ENCODE assay signal across 8 cellular contexts in genomic region chr17:76179496-76180467, GRCh38. TPM values are rescaled to one million over a fixed set of nuclear protein-coding genes. Genes with fewer than 3 reads are reported as not detected.
A peak's percentile ranks its signal among the peaks of the same experiment; 100 is the strongest.
DNase-seq lines count a peak whose midpoint lies in the region; ATAC-seq and TF ChIP-seq lines count a peak whose summit lies in the region.

No MANE protein-coding gene starts in this region.

- peak; percentile 70 for ATAC-seq in CD8-positive, alpha-beta T cell
- ATAC-seq in HG03460 (IDR thresholded peaks at IDR 0.05; ENCODE audit: unreplicated experiment) = peak; percentile 54
- no peak for ATAC-seq in WTC11
- ATAC-seq in foreskin keratinocyte = no peak
- ATAC-seq in HG03442 (IDR thresholded peaks at IDR 0.05; ENCODE audit: unreplicated experiment) = no peak
- ATAC-seq in HG03025 (IDR thresholded peaks at IDR 0.05; ENCODE audit: low FRiP score, unreplicated experiment) = no peak

- no peaks in the 10 kb centered on the region for H3K36me3 ChIP-seq in CD8-positive, alpha-beta T cell (ENCODE audit: insufficient read depth, low read length)

- peaks cover 68% of the 10 kb centered on the region for H3K4me1 Mint-ChIP-seq in CD8-positive, alpha-beta T cell (ENCODE audit: low read depth)
- peaks cover 17% of the 10 kb centered on the region for H3K4me1 Mint-ChIP-seq in WTC11

- no peaks in the 10 kb centered on the region for H3K9me3 ChIP-seq in CD8-positive, alpha-beta T cell (ENCODE audit: low read length)

- H3K27ac ChIP-seq in CD8-positive, alpha-beta T cell (ENCODE audit: low read depth, low read length) = peak overlapping the region; percentile 36
- no peak overlapping the region for H3K27ac ChIP-seq in foreskin keratinocyte

- no peak overlapping the region for H3K4me3 ChIP-seq in CD8-positive, alpha-beta T cell (ENCODE audit: low read depth, low read length)

- H3K36me3 Mint-ChIP-seq in CD8-positive, alpha-beta T cell = peaks cover 1% of the 10 kb centered on the region
- no peaks in the 10 kb centered on the region for H3K36me3 Mint-ChIP-seq in WTC11

- no peaks in the 10 kb centered on the region for H3K9me3 Mint-ChIP-seq in CD8-positive, alpha-beta T cell
- no peaks in the 10 kb centered on the region for H3K9me3 Mint-ChIP-seq in WTC11

- no peaks in the 10 kb centered on the region for H3K27me3 ChIP-seq in CD8-positive, alpha-beta T cell (ENCODE audit: insufficient read depth, low read length)
- H3K27me3 ChIP-seq in foreskin keratinocyte = no peaks in the 10 kb centered on the region

- H3K27ac Mint-ChIP-seq in CD8-positive, alpha-beta T cell = peak overlapping the region; percentile 95
- H3K27ac Mint-ChIP-seq in WTC11 = peak overlapping the region; percentile 61; the same call in 1 of the 2 replicates

- POLR2A ChIA-PET in CD8-positive, alpha-beta T cell (lab: Charles Lee) = interaction anchor here (0.9 to 4.7 kb wide), 24 partner anchors 9 to 100 kb away, joined by 3 to 57 read pairs (median 7); partner anchors contain the start of genes FOXJ1 and UBALD2
- POLR2A ChIA-PET in WTC11 (lab: Charles Lee) = no interaction called here

- H3K27me3 Mint-ChIP-seq in CD8-positive, alpha-beta T cell (ENCODE audit: low read depth) = no peaks in the 10 kb centered on the region
- peaks cover 4% of the 10 kb centered on the region; the same call in 1 of the 2 replicates for H3K27me3 Mint-ChIP-seq in WTC11 (ENCODE audit: low read depth)

- H3K4me1 ChIP-seq in CD8-positive, alpha-beta T cell (ENCODE audit: insufficient read depth, low read length) = peaks cover 72% of the 10 kb centered on the region
- no peaks in the 10 kb centered on the region for H3K4me1 ChIP-seq in foreskin keratinocyte

- CTCF ChIA-PET in CD8-positive, alpha-beta T cell (lab: Charles Lee) = interaction anchor here (0.8 to 11.7 kb wide), 31 partner anchors 8 to 165 kb away, joined by 3 to 177 read pairs (median 6); partner anchors contain the start of genes EXOC7, FOXJ1 and UBALD2
- CTCF ChIA-PET in WTC11 (lab: Charles Lee) = interaction anchor here (0.6 to 6.4 kb wide), 20 partner anchors 10 to 191 kb away, joined by 3 to 56 read pairs (median 4); partner anchors contain the start of genes EXOC7 and UBALD2

- intact Hi-C loops in CD8-positive, alpha-beta T cell (cut with DNase I, micrococcal nuclease) = loop anchor here in 1 of 2 experiments (5.0 kb wide), 1 partner anchor 58 kb away; no protein-coding TSS in a partner anchor

- DNase-seq in CD8-positive, alpha-beta T cell = peak in 5 of 7 experiments; percentile 19 to 63 (median 40)
- DNase-seq in WTC11 (ENCODE audit: low spot score) (no peak), foreskin keratinocyte (peak; percentile 2 to 18), UCSD-AML1 (lab: John Stamatoyannopoulos, UW; ENCODE audit: unreplicated experiment) (no peak), AG08396 (ENCODE audit: low spot score) (no peak)

- peak; percentile 30 for TF ChIP-seq CTCF in CD8-positive, alpha-beta T cell (IDR thresholded peaks at IDR 0.05)
- no peak for TF ChIP-seq CTCF in WTC11 (IDR thresholded peaks at IDR 0.05)
- peak; percentile 35 for TF ChIP-seq CTCF in foreskin keratinocyte (conservative IDR thresholded peaks at IDR 0.05)

- H3K4me3 Mint-ChIP-seq in CD8-positive, alpha-beta T cell = peak overlapping the region; percentile 66
- no peak overlapping the region for H3K4me3 Mint-ChIP-seq in WTC11

TF ChIP-seq in WTC11, 78 proteins besides CTCF, POLR2A, EP300 and RAD21:
- TF ChIP-seq RELA (CRISPR knock-in tag; IDR thresholded peaks at IDR 0.05; ENCODE audit: borderline replicate concordance) = no peak
- no peak for TF ChIP-seq ATF3 (CRISPR knock-in tag; conservative IDR thresholded peaks at IDR 0.05)
- TF ChIP-seq ERG (CRISPR knock-in tag; IDR thresholded peaks at IDR 0.05) = no peak
- TF ChIP-seq FOXK1 (CRISPR knock-in tag; IDR thresholded peaks at IDR 0.05) = no peak
- no peak for TF ChIP-seq FOXJ3 (CRISPR knock-in tag; IDR thresholded peaks at IDR 0.05; ENCODE audit: borderline replicate concordance)

RNA-seq across cellular contexts. Expression of gene FOXJ1, which starts 38.7 kb away (rescaled TPM):
- 1 to 10 TPM; 2.2 to 2.7 TPM for total RNA-seq in CD8-positive, alpha-beta T cell
- total RNA-seq in WTC11 (2021) (6.2 to 11.8 TPM (median 6.8 TPM) in 3 replicates), foreskin keratinocyte (0.11 and 0.14 TPM in 2 replicates)
- 0.11 and 0.12 TPM in 2 replicates for polyA plus RNA-seq in foreskin keratinocyte

Comparison
In these comparisons a context has a peak if more than half of its experiments do, and no peak if none do; other contexts are left out.
1. ATAC-seq: peak in CD8-positive, alpha-beta T cell (single experiment) and HG03460 (single experiment); none in WTC11 (single experiment), foreskin keratinocyte (single experiment), HG03442 (single experiment) and HG03025 (single experiment).
2. DNase-seq: peak in CD8-positive, alpha-beta T cell (5 of 7) and foreskin keratinocyte (2 of 2); none in WTC11 (single experiment), UCSD-AML1 (single experiment) and AG08396 (single experiment).